In genomic region chr9:37963936-37964739, GRCh38 we compare ENCODE assay signal across 8 cellular contexts.
DNase-seq lines count a peak whose midpoint lies in the region; ATAC-seq and TF ChIP-seq lines count a peak whose summit lies in the region.

No MANE protein-coding gene starts in this region.

- 22 to 37% (median 31%) methylated on average over 15 of the region's 15 CpGs for WGBS in stomach, 5 donors

- no peak overlapping the region for H3K4me3 ChIP-seq in NB4 (ENCODE audit: low read depth, low read length)
- H3K4me3 ChIP-seq in adipocyte (ENCODE audit: low read length): no peak overlapping the region
- H3K4me3 ChIP-seq in stomach: no peak overlapping the region
- H3K4me3 ChIP-seq in naive thymus-derived CD4-positive, alpha-beta T cell (ENCODE audit: low read length): no peak overlapping the region

- peaks cover 32% of the 10 kb centered on the region for H3K4me1 ChIP-seq in adipocyte (ENCODE audit: control insufficient read depth, insufficient read depth, low read length)
- peaks cover 52 to 61% (median 58%) of the 10 kb centered on the region in 4 donors for H3K4me1 ChIP-seq in stomach
- H3K4me1 ChIP-seq in naive thymus-derived CD4-positive, alpha-beta T cell (ENCODE audit: control insufficient read depth in 2 of 2, insufficient read depth in 2 of 2, low read length in 2 of 2): no peaks in the 10 kb centered on the region

- H3K27ac ChIP-seq in 22Rv1 (peak overlapping the region; percentile 83), stomach (peak overlapping the region; percentile 78 to 93 (median 86))
- no peak overlapping the region for H3K27ac ChIP-seq in naive thymus-derived CD4-positive, alpha-beta T cell (ENCODE audit: low read depth, low read length)

- H3K27ac Mint-ChIP-seq in naive thymus-derived CD4-positive, alpha-beta T cell: no peak overlapping the region

- peak overlapping the region; percentile 34 for H3K9ac ChIP-seq in adipocyte (ENCODE audit: low read length)

- H3K36me3 ChIP-seq in adipocyte (ENCODE audit: control insufficient read depth, insufficient read depth, low read length, severe bottlenecking) (no peaks in the 10 kb centered on the region), stomach (no peaks in the 10 kb centered on the region)
- H3K36me3 ChIP-seq in naive thymus-derived CD4-positive, alpha-beta T cell (ENCODE audit: control insufficient read depth in 2 of 3, insufficient read depth in 3 of 3, low read length in 3 of 3): no peaks in the 10 kb centered on the region

- CTCF ChIA-PET in naive thymus-derived CD4-positive, alpha-beta T cell (lab: Charles Lee): no interaction called here

- H3K36me3 Mint-ChIP-seq in naive thymus-derived CD4-positive, alpha-beta T cell: no peaks in the 10 kb centered on the region

- H3K9me3 ChIP-seq in adipocyte (ENCODE audit: control insufficient read depth, low read length): no peaks in the 10 kb centered on the region
- no peaks in the 10 kb centered on the region for H3K9me3 ChIP-seq in stomach
- no peaks in the 10 kb centered on the region for H3K9me3 ChIP-seq in naive thymus-derived CD4-positive, alpha-beta T cell (ENCODE audit: control insufficient read depth in 2 of 3, low read length in 3 of 3)

- H3K27me3 Mint-ChIP-seq in naive thymus-derived CD4-positive, alpha-beta T cell: peaks cover 0 to 4% (median 0%) of the 10 kb centered on the region in 5 donors

- TF ChIP-seq POLR2A in NB4 (IDR thresholded peaks at IDR 0.05; ENCODE audit: extremely low read depth, insufficient read length) (no peak), stomach (IDR thresholded peaks at IDR 0.05) (no peak)

- TF ChIP-seq CTCF in 22Rv1 (IDR thresholded peaks at IDR 0.05): no peak
- TF ChIP-seq CTCF in NB4 (IDR thresholded peaks at IDR 0.05; ENCODE audit: low read depth, low read length): no peak
- no peak for TF ChIP-seq CTCF in stomach (IDR thresholded peaks at IDR 0.05)

- H3K4me1 Mint-ChIP-seq in naive thymus-derived CD4-positive, alpha-beta T cell: peaks cover 0 to 12% (median 0%) of the 10 kb centered on the region in 7 donors

- H3K9me3 Mint-ChIP-seq in naive thymus-derived CD4-positive, alpha-beta T cell: no peaks in the 10 kb centered on the region

- intact Hi-C loops in stomach (cut with DNase I; ENCODE audit: low total_unique reads): no loop called here
- intact Hi-C loops in naive thymus-derived CD4-positive, alpha-beta T cell (cut with micrococcal nuclease): no loop called here

- no peak overlapping the region for H3K4me3 Mint-ChIP-seq in naive thymus-derived CD4-positive, alpha-beta T cell

- POLR2A ChIA-PET in naive thymus-derived CD4-positive, alpha-beta T cell (lab: Charles Lee): no interaction called here

- TF ChIP-seq EP300 in stomach (IDR thresholded peaks at IDR 0.05): no peak

- H3K27me3 ChIP-seq in adipocyte (replicated peaks; ENCODE audit: control insufficient read depth, insufficient read depth, low read length): no peaks in the 10 kb centered on the region
- no peaks in the 10 kb centered on the region for H3K27me3 ChIP-seq in stomach
- no peaks in the 10 kb centered on the region for H3K27me3 ChIP-seq in naive thymus-derived CD4-positive, alpha-beta T cell (ENCODE audit: control insufficient read depth in 2 of 2, insufficient read depth in 2 of 2, low read length in 2 of 2)

- peak; percentile 60 for DNase-seq in NB4 (ENCODE audit: low read depth)
- peak; percentile 97 for DNase-seq in adipocyte (ENCODE audit: low read depth)
- peak; percentile 91 for DNase-seq in hepatic stellate cell (ENCODE audit: low spot score)
- peak; percentile 70 for DNase-seq in stomach
- DNase-seq in naive thymus-derived CD4-positive, alpha-beta T cell: no peak
- DNase-seq in stimulated activated naive CD4-positive, alpha-beta T cell treated with Interleukin-2 at 50 U/mL for 16 hours (lab: John Stamatoyannopoulos, UW): no peak

- ATAC-seq in HG03159 (IDR thresholded peaks at IDR 0.05; ENCODE audit: unreplicated experiment): no peak
- no peak for ATAC-seq in naive thymus-derived CD4-positive, alpha-beta T cell

Comparison
In these comparisons a context has a peak if more than half of its experiments do, and no peak if none do; other contexts are left out.
1. DNase-seq: peak in NB4 (single experiment), adipocyte (single experiment), hepatic stellate cell (single experiment) and stomach (single experiment); none in naive thymus-derived CD4-positive, alpha-beta T cell (0 of 9) and stimulated activated naive CD4-positive, alpha-beta T cell treated with Interleukin-2 at 50 U/mL for 16 hours (single experiment).